ENCODE assay signal across 1 cellular context in genomic region chr16:86909359-86910145, GRCh38.
TF ChIP-seq lines count a peak whose summit lies in the region.

No MANE protein-coding gene starts in this region.

TF ChIP-seq in HEK293, 187 proteins besides CTCF, POLR2A, EP300 and RAD21 (continued from another document):
- no peak for TF ChIP-seq PRDM2 (tag by site-specific recombination; IDR thresholded peaks at IDR 0.05; ENCODE audit: borderline replicate concordance)
- TF ChIP-seq ZNF510 (tag by site-specific recombination; IDR thresholded peaks at IDR 0.05; ENCODE audit: insufficient replicate concordance), result no peak
- TF ChIP-seq ZNF426 (tag by site-specific recombination; IDR thresholded peaks at IDR 0.05), result no peak
- no peak for TF ChIP-seq ZNF391 (tag by site-specific recombination; IDR thresholded peaks at IDR 0.05; ENCODE audit: borderline replicate concordance, low read depth)
- TF ChIP-seq ZNF239 (tag by site-specific recombination; IDR thresholded peaks at IDR 0.05), result no peak
- no peak for TF ChIP-seq ZNF335 (tag by site-specific recombination; conservative IDR thresholded peaks at IDR 0.05)
- TF ChIP-seq TSHZ1 (tag by site-specific recombination; IDR thresholded peaks at IDR 0.05; ENCODE audit: borderline replicate concordance), result no peak
- no peak for TF ChIP-seq ZSCAN18 (tag by site-specific recombination; IDR thresholded peaks at IDR 0.05)
- 0 out of 2 replicates have a peak, but pooled peaks have one; percentile 10 for TF ChIP-seq ZNF112 (tag by site-specific recombination; IDR thresholded peaks at IDR 0.05)
- no peak for TF ChIP-seq ELK4 (IDR thresholded peaks at IDR 0.05; ENCODE audit: borderline replicate concordance, low read depth, low read length)
- no peak for TF ChIP-seq ZBTB8A (tag by site-specific recombination; IDR thresholded peaks at IDR 0.05)
- TF ChIP-seq ZNF777 (tag by site-specific recombination; IDR thresholded peaks at IDR 0.05; ENCODE audit: borderline replicate concordance), result 0 out of 2 replicates have a peak, but pooled peaks have one; percentile 21
- TF ChIP-seq ZEB2 (tag by site-specific recombination; IDR thresholded peaks at IDR 0.05), result no peak
- TF ChIP-seq OVOL3 (tag by site-specific recombination; IDR thresholded peaks at IDR 0.05), result no peak
- TF ChIP-seq GFI1B (tag by site-specific recombination; IDR thresholded peaks at IDR 0.05), result no peak
- no peak for TF ChIP-seq ZNF354C (tag by site-specific recombination; IDR thresholded peaks at IDR 0.05; ENCODE audit: borderline replicate concordance, low read depth)
- TF ChIP-seq ZNF133 (tag by site-specific recombination; IDR thresholded peaks at IDR 0.05), result peak; percentile 22; the same call in 1 of the 2 replicates
- 0 out of 2 replicates have a peak, but pooled peaks have one; percentile 22 for TF ChIP-seq BCL6B (tag by site-specific recombination; IDR thresholded peaks at IDR 0.05)
- no peak for TF ChIP-seq ZNF37A (tag by site-specific recombination; IDR thresholded peaks at IDR 0.05)
- peak; percentile 60; the same call in 1 of the 2 replicates for TF ChIP-seq ZNF776 (tag by site-specific recombination; IDR thresholded peaks at IDR 0.05; ENCODE audit: borderline replicate concordance)
- peak; percentile 61 for TF ChIP-seq ZFHX2 (tag by site-specific recombination; conservative IDR thresholded peaks at IDR 0.05)
- no peak for TF ChIP-seq ZNF132 (tag by site-specific recombination; IDR thresholded peaks at IDR 0.05; ENCODE audit: borderline replicate concordance)
- TF ChIP-seq ZNF138 (tag by site-specific recombination; IDR thresholded peaks at IDR 0.05; ENCODE audit: borderline replicate concordance), result no peak
- no peak for TF ChIP-seq TCF7L2 (IDR thresholded peaks at IDR 0.05; ENCODE audit: borderline replicate concordance, low read depth, low read length)
- TF ChIP-seq ZFP37 (tag by site-specific recombination; IDR thresholded peaks at IDR 0.05), result no peak
- no peak for TF ChIP-seq RBAK (tag by site-specific recombination; IDR thresholded peaks at IDR 0.05)
- TF ChIP-seq EGR2 (tag by site-specific recombination; IDR thresholded peaks at IDR 0.05; ENCODE audit: low read depth), result peak; percentile 72
- no peak for TF ChIP-seq ZSCAN23 (tag by site-specific recombination; IDR thresholded peaks at IDR 0.05)
- TF ChIP-seq ZNF768 (tag by site-specific recombination; IDR thresholded peaks at IDR 0.05), result no peak
